Comparison of ENCODE assay signal across 28 cellular contexts in the genomic region with DNA sequence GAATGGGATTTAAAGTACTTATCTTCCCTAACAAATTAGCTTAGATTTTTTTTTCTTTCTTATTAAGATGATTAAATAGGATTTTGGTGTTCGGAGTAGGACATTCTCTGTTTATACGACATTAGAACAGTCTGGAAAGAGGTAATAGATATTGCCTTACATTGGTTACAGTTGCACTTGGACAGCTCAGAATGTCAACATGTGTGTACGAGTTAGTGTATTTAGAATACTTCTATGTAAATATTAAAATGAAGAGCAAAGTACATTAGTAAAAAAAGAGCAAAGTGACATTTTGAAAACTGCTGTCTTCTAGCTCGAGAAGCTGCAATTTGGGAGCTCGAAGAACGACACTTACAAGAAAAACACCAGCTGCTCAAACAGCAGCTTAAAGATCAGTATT.
"Had no signal": no experiment of that assay in that cellular context is flagged by ENCODE, and none has a peak within 500 bp of the region (broad histone marks: within the 10 kb centered on the region; RNA-seq: fewer than 3 reads in every experiment).

No MANE protein-coding gene starts in this region.

- H3K9me3 Mint-ChIP-seq: activated CD4-positive, alpha-beta memory T cell treated with anti-CD3 and anti-CD28 coated beads, Interleukin-2, amount 10 ng/mL, durations not matched to agents 7 days and 5 days; activated CD4-positive, alpha-beta T cell treated with anti-CD3 and anti-CD28 coated beads, Interleukin-2, amount 10 ng/mL, durations not matched to agents 7 days and 5 days; activated T-cell treated with anti-CD3 and anti-CD28 coated beads, Interleukin-2, amount 50 U/mL, for 4 hours; activated T-helper 17 cell treated with anti-CD3 and anti-CD28 coated beads, Interleukin-2, amount 50 U/mL, for 72 hours; WTC11 had no signal

- H3K27me3 Mint-ChIP-seq: activated CD4-positive, alpha-beta memory T cell treated with anti-CD3 and anti-CD28 coated beads, Interleukin-2, amount 10 ng/mL, durations not matched to agents 7 days and 5 days; activated CD4-positive, alpha-beta T cell treated with anti-CD3 and anti-CD28 coated beads, Interleukin-2, amount 10 ng/mL, durations not matched to agents 7 days and 5 days; activated naive CD8-positive, alpha-beta T cell; activated T-helper 17 cell treated with anti-CD3 and anti-CD28 coated beads, Interleukin-2, amount 50 U/mL, for 72 hours had no signal

- H3K27me3 ChIP-seq: body of pancreas, esophagus squamous epithelium had no signal

- H3K27ac Mint-ChIP-seq: activated CD4-positive, alpha-beta memory T cell treated with anti-CD3 and anti-CD28 coated beads, Interleukin-2, amount 10 ng/mL, durations not matched to agents 7 days and 5 days; activated CD4-positive, alpha-beta T cell treated with anti-CD3 and anti-CD28 coated beads, Interleukin-2, amount 10 ng/mL, durations not matched to agents 7 days and 5 days; activated naive CD8-positive, alpha-beta T cell; WTC11 had no signal

- H3K9me3 ChIP-seq: body of pancreas, esophagus squamous epithelium had no signal

- ATAC-seq: body of pancreas, WTC11 had no signal

- DNase-seq: activated CD4-positive, alpha-beta memory T cell treated with anti-CD3 and anti-CD28 coated beads, Interleukin-2, amount 10 ng/mL, durations not matched to agents 7 days and 5 days; activated CD4-positive, alpha-beta T cell treated with anti-CD3 and anti-CD28 coated beads for 1 hour; activated CD4-positive, alpha-beta T cell treated with anti-CD3 and anti-CD28 coated beads for 4 hours; activated CD4-positive, alpha-beta T cell treated with anti-CD3 and anti-CD28 coated beads, Interleukin-2, amount 10 ng/mL, durations not matched to agents 7 days and 5 days; activated CD4-positive, alpha-beta T cell treated with anti-CD3 and anti-CD28 coated beads, Interleukin-2, amount 50 U/mL, for 4 hours; activated effector memory CD4-positive, alpha-beta T cell treated with Interleukin-2 at 50 U/mL for 16 hours; activated gamma-delta T cell treated with Interleukin-2 at 50 U/mL for 16 hours; activated naive CD4-positive, alpha-beta T cell treated with anti-CD3 and anti-CD28 coated beads, Interleukin-2, amount 50 U/mL, for 16 hours; activated naive CD4-positive, alpha-beta T cell treated with Interleukin-2 at 50 U/mL for 16 hours; activated T-cell treated with anti-CD3 and anti-CD28 coated beads, Interleukin-2, amount 50 U/mL, for 4 hours; amygdala; aorta; body of pancreas; caudate nucleus; cortex of kidney; dermis blood vessel endothelial cell; effector CD4-positive, alpha-beta T cell; esophagus squamous epithelium; head of caudate nucleus; T-helper 2 cell had no signal

- H3K4me1 ChIP-seq: body of pancreas, esophagus squamous epithelium had no signal

- H3K4me3 Mint-ChIP-seq: activated CD4-positive, alpha-beta memory T cell treated with anti-CD3 and anti-CD28 coated beads, Interleukin-2, amount 10 ng/mL, durations not matched to agents 7 days and 5 days; activated CD4-positive, alpha-beta T cell treated with anti-CD3 and anti-CD28 coated beads, Interleukin-2, amount 10 ng/mL, durations not matched to agents 7 days and 5 days; activated naive CD8-positive, alpha-beta T cell; activated T-cell treated with anti-CD3 and anti-CD28 coated beads, Interleukin-2, amount 50 U/mL, for 4 hours; activated T-helper 17 cell treated with anti-CD3 and anti-CD28 coated beads, Interleukin-2, amount 50 U/mL, for 72 hours; WTC11 had no signal

- H3K4me3 ChIP-seq: body of pancreas, esophagus squamous epithelium had no signal

- FAIRE-seq: colon, endometrium, endothelial cell of umbilical vein, frontal cortex had no signal

- H3K27ac ChIP-seq: body of pancreas, epithelial cell of prostate, esophagus squamous epithelium had no signal

- H3K4me1 Mint-ChIP-seq: activated T-helper 17 cell treated with anti-CD3 and anti-CD28 coated beads, Interleukin-2, amount 50 U/mL, for 72 hours had no signal
